ENCODE assay signal across 12 cellular contexts in genomic region chr5:14269395-14269794, GRCh38.
A peak's percentile ranks its signal among the peaks of the same experiment; 100 is the strongest.
DNase-seq lines count a peak whose midpoint lies in the region; ATAC-seq, FAIRE-seq and TF ChIP-seq lines count a peak whose summit lies in the region.
"Had no signal": no experiment of that assay in that cellular context is flagged by ENCODE, and none has a peak within 500 bp of the region (broad histone marks: within the 10 kb centered on the region; RNA-seq: fewer than 3 reads in every experiment).

No MANE protein-coding gene starts in this region.

- H3K36me3 Mint-ChIP-seq in astrocyte (ENCODE audit: low read depth, unreplicated experiment), result peaks cover 5% of the 10 kb centered on the region

- H3K36me3 ChIP-seq in astrocyte (ENCODE audit: insufficient read depth, low read length) (peaks cover 24% of the 10 kb centered on the region), thoracic aorta (no peaks in the 10 kb centered on the region)

- peaks cover 98% of the 10 kb centered on the region for H3K79me2 ChIP-seq in astrocyte (ENCODE audit: insufficient read depth, low read length)

- no peak for TF ChIP-seq CTCF in astrocyte (IDR thresholded peaks at IDR 0.05; ENCODE audit: insufficient read depth, low read depth, low read length)
- no peak for TF ChIP-seq CTCF in thoracic aorta (IDR thresholded peaks at IDR 0.05)

- ATAC-seq in left colon (peak; percentile 37), thoracic aorta (ENCODE audit: insufficient number of reproducible peaks, low FRiP score, low read depth) (no peak)

- intact Hi-C loops in left colon (cut with DNase I, micrococcal nuclease), result loop anchor here in 1 of 2 donors (10.0 kb wide), 1 partner anchor 125 kb away; the partner anchor contains the start of gene TRIO

- no peaks in the 10 kb centered on the region for H3K27me3 Mint-ChIP-seq in astrocyte (ENCODE audit: low read depth, unreplicated experiment)

- H3K4me2 ChIP-seq in astrocyte (ENCODE audit: low read length), result peak overlapping the region; percentile 74

- H4K20me1 ChIP-seq in astrocyte (ENCODE audit: insufficient read depth, low read length), result peaks cover 24% of the 10 kb centered on the region

- peak; percentile 29 for DNase-seq in NCI-H2107 treated with DMSO at 0.1 percent for 48 hours (lab: John Stamatoyannopoulos, UW; ENCODE audit: unreplicated experiment)
- DNase-seq in NCI-H2107 (lab: John Stamatoyannopoulos, UW), result no peak
- DNase-seq in astrocyte (ENCODE audit: low read depth), result no peak
- no peak for DNase-seq in left colon
- DNase-seq in thoracic aorta (ENCODE audit: low spot score), result no peak
- no peak for DNase-seq in Ammon's horn (ENCODE audit: low spot score)
- DNase-seq in SHP77 (lab: John Stamatoyannopoulos, UW), result no peak
- no peak for DNase-seq in HUDEP-2 (lab: John Stamatoyannopoulos, UW; ENCODE audit: unreplicated experiment in 76 of 76)
- DNase-seq: 8988T, T-helper 1 cell had no signal

- H3K4me3 ChIP-seq in astrocyte (ENCODE audit: insufficient read depth, low read depth, low read length), result peak overlapping the region; percentile 13
- no peak overlapping the region for H3K4me3 ChIP-seq in thoracic aorta
- H3K4me3 ChIP-seq: testis had no signal

- H3K4me1 Mint-ChIP-seq in astrocyte (ENCODE audit: low read depth, unreplicated experiment), result peaks cover 82% of the 10 kb centered on the region

- peak overlapping the region; percentile 13 for H3K4me3 Mint-ChIP-seq in astrocyte (ENCODE audit: unreplicated experiment)

- no peaks in the 10 kb centered on the region for H3K9me3 ChIP-seq in astrocyte (ENCODE audit: insufficient read depth, low read depth, low read length)
- H3K9me3 ChIP-seq in thoracic aorta, result no peaks in the 10 kb centered on the region
- H3K9me3 ChIP-seq: testis had no signal

- H3K9ac ChIP-seq in astrocyte (ENCODE audit: low read length), result peak overlapping the region; percentile 82

- no peak for FAIRE-seq in astrocyte (lab: Jason Lieb, UNC)
- FAIRE-seq: frontal cortex had no signal

- H3K4me1 ChIP-seq in astrocyte (ENCODE audit: insufficient read depth, low read length) (peaks cover 64% of the 10 kb centered on the region), thoracic aorta (ENCODE audit: control insufficient read depth in 1 of 2, low read depth in 2 of 2) (peaks cover 42 to 80% of the 10 kb centered on the region in 2 donors)

- no peak overlapping the region for H2AFZ ChIP-seq in astrocyte (ENCODE audit: low read depth, low read length)

- H3K27ac ChIP-seq in astrocyte (ENCODE audit: low read depth, low read length) (peak overlapping the region; percentile 98), thoracic aorta (peak overlapping the region; percentile 68 to 74)

- no peaks in the 10 kb centered on the region for H3K9me3 Mint-ChIP-seq in astrocyte (ENCODE audit: unreplicated experiment)

- H3K27me3 ChIP-seq in astrocyte (ENCODE audit: insufficient read depth, low read length) (no peaks in the 10 kb centered on the region), thoracic aorta (replicated peaks; ENCODE audit: insufficient read depth) (no peaks in the 10 kb centered on the region)
- H3K27me3 ChIP-seq: testis had no signal

- H3K27ac Mint-ChIP-seq in astrocyte (ENCODE audit: unreplicated experiment), result peak overlapping the region; percentile 97
